Comparison of ENCODE assay signal across 21 cellular contexts in genomic region chr9:21323091-21323490, GRCh38. TPM values are rescaled to one million over a fixed set of nuclear protein-coding genes. Genes with fewer than 3 reads are reported as not detected.
DNase-seq lines count a peak whose midpoint lies in the region; ATAC-seq and TF ChIP-seq lines count a peak whose summit lies in the region.
"Had no signal": no experiment of that assay in that cellular context is flagged by ENCODE, and none has a peak within 500 bp of the region (broad histone marks: within the 10 kb centered on the region; RNA-seq: fewer than 3 reads in every experiment).

No MANE protein-coding gene starts in this region.

- CTCF ChIA-PET in activated CD8-positive, alpha-beta T cell treated with anti-CD3 and anti-CD28 coated beads for 36 hours (lab: Charles Lee), result interaction anchor here (0.8 to 7.8 kb wide), 15 partner anchors 10 to 131 kb away, joined by 3 to 73 read pairs (median 5); no protein-coding TSS in a partner anchor
- CTCF ChIA-PET in activated CD8-positive, alpha-beta T cell treated with anti-CD3 and anti-CD28 coated beads, Interleukin-2, amount 10 ng/mL, durations not matched to agents 7 days and 5 days (lab: Charles Lee), result interaction anchor here (0.7 to 6.5 kb wide), 8 partner anchors 7 to 1417 kb away, joined by 3 to 71 read pairs (median 4); no protein-coding TSS in a partner anchor
- CTCF ChIA-PET in activated B cell treated with CpG ODN at 0.5 μM for 24 hours (lab: Charles Lee), result interaction anchor here (1.0 to 2.1 kb wide), 9 partner anchors 10 to 468 kb away, joined by 3 to 9 read pairs (median 3); no protein-coding TSS in a partner anchor

- H3K27ac Mint-ChIP-seq in activated CD8-positive, alpha-beta T cell treated with anti-CD3 and anti-CD28 coated beads for 36 hours, result peak overlapping the region; percentile 39
- no peak overlapping the region for H3K27ac Mint-ChIP-seq in activated CD8-positive, alpha-beta T cell treated with anti-CD3 and anti-CD28 coated beads, Interleukin-2, amount 10 ng/mL, durations not matched to agents 7 days and 5 days
- H3K27ac Mint-ChIP-seq in activated B cell treated with CpG ODN at 0.5 μM for 24 hours, result peak overlapping the region; percentile 16
- H3K27ac Mint-ChIP-seq: GM23338 had no signal

- H3K4me3 Mint-ChIP-seq in activated CD8-positive, alpha-beta T cell treated with anti-CD3 and anti-CD28 coated beads for 36 hours, result no peak overlapping the region
- H3K4me3 Mint-ChIP-seq in activated CD8-positive, alpha-beta T cell treated with anti-CD3 and anti-CD28 coated beads, Interleukin-2, amount 10 ng/mL, durations not matched to agents 7 days and 5 days, result no peak overlapping the region
- H3K4me3 Mint-ChIP-seq in activated B cell treated with CpG ODN at 0.5 μM for 24 hours, result no peak overlapping the region
- H3K4me3 Mint-ChIP-seq: CD8-positive, alpha-beta memory T cell; GM23338 had no signal

- H3K9me3 Mint-ChIP-seq in activated CD8-positive, alpha-beta T cell treated with anti-CD3 and anti-CD28 coated beads for 36 hours, result no peaks in the 10 kb centered on the region
- H3K9me3 Mint-ChIP-seq in activated CD8-positive, alpha-beta T cell treated with anti-CD3 and anti-CD28 coated beads, Interleukin-2, amount 10 ng/mL, durations not matched to agents 7 days and 5 days (ENCODE audit: insufficient read depth), result no peaks in the 10 kb centered on the region
- H3K9me3 Mint-ChIP-seq in activated B cell treated with CpG ODN at 0.5 μM for 24 hours, result no peaks in the 10 kb centered on the region
- H3K9me3 Mint-ChIP-seq: CD8-positive, alpha-beta memory T cell; GM23338 had no signal

- DNase-seq in activated CD8-positive, alpha-beta T cell treated with anti-CD3 and anti-CD28 coated beads for 36 hours, result no peak
- DNase-seq in activated CD8-positive, alpha-beta T cell treated with anti-CD3 and anti-CD28 coated beads, Interleukin-2, amount 10 ng/mL, durations not matched to agents 7 days and 5 days, result no peak
- DNase-seq in NB4 (ENCODE audit: low read depth) (peak; percentile 54), activated B cell treated with CpG ODN at 0.5 μM for 24 hours (no peak), superior temporal gyrus (ENCODE audit: extremely low spot score) (peak; percentile 17)
- DNase-seq: ACHN; BE2C; CD8-positive, alpha-beta memory T cell; DND-41; GDM1; NCI-H1105; NCI-H187 treated with DMSO at 0.1 percent for 48 hours; NCI-H526; NK-92 treated with Interleukin-12 subunit alpha and Interleukin-12 subunit beta, amount 100 ng/mL, for 24 hours had no signal

- intact Hi-C loops in activated CD8-positive, alpha-beta T cell treated with anti-CD3 and anti-CD28 coated beads for 36 hours (cut with micrococcal nuclease), result loop anchor here (10.0 kb wide), 1 partner anchor 88 kb away; no protein-coding TSS in a partner anchor
- intact Hi-C loops in activated B cell treated with CpG ODN at 0.5 μM for 24 hours (cut with micrococcal nuclease), result no loop called here

- no peak for TF ChIP-seq CTCF in activated CD8-positive, alpha-beta T cell treated with anti-CD3 and anti-CD28 coated beads for 36 hours (IDR thresholded peaks at IDR 0.05)
- TF ChIP-seq CTCF in NB4 (IDR thresholded peaks at IDR 0.05; ENCODE audit: low read depth, low read length) (no peak), activated B cell treated with CpG ODN at 0.5 μM for 24 hours (IDR thresholded peaks at IDR 0.05) (no peak)

- no peak overlapping the region for H3K4me3 ChIP-seq in NB4 (ENCODE audit: low read depth, low read length)
- H3K4me3 ChIP-seq: GM23338 had no signal

- H3K36me3 Mint-ChIP-seq in activated CD8-positive, alpha-beta T cell treated with anti-CD3 and anti-CD28 coated beads for 36 hours (ENCODE audit: low read depth), result peaks cover 17% of the 10 kb centered on the region
- H3K36me3 Mint-ChIP-seq in activated CD8-positive, alpha-beta T cell treated with anti-CD3 and anti-CD28 coated beads, Interleukin-2, amount 10 ng/mL, durations not matched to agents 7 days and 5 days (ENCODE audit: low read depth), result peaks cover 46% of the 10 kb centered on the region
- H3K36me3 Mint-ChIP-seq in activated B cell treated with CpG ODN at 0.5 μM for 24 hours (ENCODE audit: low read depth), result peaks cover 47% of the 10 kb centered on the region

- TF ChIP-seq POLR2A in NB4 (IDR thresholded peaks at IDR 0.05; ENCODE audit: extremely low read depth, insufficient read length), result no peak

- ATAC-seq in activated CD8-positive, alpha-beta T cell treated with anti-CD3 and anti-CD28 coated beads for 36 hours, result no peak
- ATAC-seq in activated CD8-positive, alpha-beta T cell treated with anti-CD3 and anti-CD28 coated beads, Interleukin-2, amount 10 ng/mL, durations not matched to agents 7 days and 5 days, result no peak
- ATAC-seq in activated B cell treated with CpG ODN at 0.5 μM for 24 hours (ENCODE audit: low read depth) (no peak), HG02610 (IDR thresholded peaks at IDR 0.05; ENCODE audit: unreplicated experiment) (no peak), GM18502 (IDR thresholded peaks at IDR 0.05; ENCODE audit: poor library complexity, unreplicated experiment) (no peak), HG03097 (IDR thresholded peaks at IDR 0.05; ENCODE audit: low FRiP score, unreplicated experiment) (no peak)
- ATAC-seq: GM23338, Panc1, Right ventricle myocardium inferior, SK-N-SH treated with all-trans-retinoic acid at 6 μM for 48 hours had no signal

- H3K4me1 Mint-ChIP-seq in activated CD8-positive, alpha-beta T cell treated with anti-CD3 and anti-CD28 coated beads for 36 hours (ENCODE audit: low read depth), result peaks cover 29% of the 10 kb centered on the region
- H3K4me1 Mint-ChIP-seq in activated CD8-positive, alpha-beta T cell treated with anti-CD3 and anti-CD28 coated beads, Interleukin-2, amount 10 ng/mL, durations not matched to agents 7 days and 5 days (ENCODE audit: low read depth), result peaks cover 24% of the 10 kb centered on the region
- H3K4me1 Mint-ChIP-seq in activated B cell treated with CpG ODN at 0.5 μM for 24 hours, result peaks cover 10% of the 10 kb centered on the region

- H3K27me3 Mint-ChIP-seq in activated CD8-positive, alpha-beta T cell treated with anti-CD3 and anti-CD28 coated beads for 36 hours, result no peaks in the 10 kb centered on the region
- H3K27me3 Mint-ChIP-seq in activated CD8-positive, alpha-beta T cell treated with anti-CD3 and anti-CD28 coated beads, Interleukin-2, amount 10 ng/mL, durations not matched to agents 7 days and 5 days (ENCODE audit: low read depth), result no peaks in the 10 kb centered on the region
- H3K27me3 Mint-ChIP-seq in activated B cell treated with CpG ODN at 0.5 μM for 24 hours, result no peaks in the 10 kb centered on the region
- H3K27me3 Mint-ChIP-seq: CD8-positive, alpha-beta memory T cell had no signal

- POLR2A ChIA-PET in activated CD8-positive, alpha-beta T cell treated with anti-CD3 and anti-CD28 coated beads for 36 hours (lab: Charles Lee), result no interaction called here
- POLR2A ChIA-PET in activated CD8-positive, alpha-beta T cell treated with anti-CD3 and anti-CD28 coated beads, Interleukin-2, amount 10 ng/mL, durations not matched to agents 7 days and 5 days (lab: Charles Lee), result no interaction called here
- POLR2A ChIA-PET in activated B cell treated with CpG ODN at 0.5 μM for 24 hours (lab: Charles Lee), result no interaction called here

RNA-seq across cellular contexts. Expression of gene KLHL9, which starts 12.1 kb away (rescaled TPM):
- 10 to 100 TPM; 15.6 to 15.8 TPM for total RNA-seq in activated CD8-positive, alpha-beta T cell treated with anti-CD3 and anti-CD28 coated beads for 36 hours
- total RNA-seq in activated CD8-positive, alpha-beta T cell treated with anti-CD3 and anti-CD28 coated beads, Interleukin-2, amount 10 ng/mL, durations not matched to agents 7 days and 5 days, result 10 to 100 TPM; 17.9 to 18.8 TPM
- 13.1 and 13.8 TPM in 2 replicates for total RNA-seq in activated B cell treated with CpG ODN at 0.5 μM for 24 hours

RNA-seq across cellular contexts. Expression of gene IFNA5, which starts 18.0 kb away (rescaled TPM):
- not detected for total RNA-seq in activated CD8-positive, alpha-beta T cell treated with anti-CD3 and anti-CD28 coated beads for 36 hours
- not detected for total RNA-seq in activated CD8-positive, alpha-beta T cell treated with anti-CD3 and anti-CD28 coated beads, Interleukin-2, amount 10 ng/mL, durations not matched to agents 7 days and 5 days
- total RNA-seq in activated B cell treated with CpG ODN at 0.5 μM for 24 hours, result not detected in 2 replicates
- total RNA-seq: CD8-positive, alpha-beta memory T cell; GM23338; Right ventricle myocardium inferior had no signal

RNA-seq across cellular contexts. Expression of gene IFNA6, which starts 27.6 kb away (rescaled TPM):
- total RNA-seq in activated CD8-positive, alpha-beta T cell treated with anti-CD3 and anti-CD28 coated beads for 36 hours, result not detected
- total RNA-seq in activated CD8-positive, alpha-beta T cell treated with anti-CD3 and anti-CD28 coated beads, Interleukin-2, amount 10 ng/mL, durations not matched to agents 7 days and 5 days, result not detected
- not detected in 2 replicates for total RNA-seq in activated B cell treated with CpG ODN at 0.5 μM for 24 hours
- total RNA-seq: CD8-positive, alpha-beta memory T cell; GM23338; Right ventricle myocardium inferior had no signal

RNA-seq across cellular contexts. Expression of gene IFNA13, which starts 44.8 kb away (rescaled TPM):
- total RNA-seq in activated CD8-positive, alpha-beta T cell treated with anti-CD3 and anti-CD28 coated beads for 36 hours, result not detected
- not detected for total RNA-seq in activated CD8-positive, alpha-beta T cell treated with anti-CD3 and anti-CD28 coated beads, Interleukin-2, amount 10 ng/mL, durations not matched to agents 7 days and 5 days
- not detected in 2 replicates for total RNA-seq in activated B cell treated with CpG ODN at 0.5 μM for 24 hours
- total RNA-seq: CD8-positive, alpha-beta memory T cell; GM23338; Right ventricle myocardium inferior had no signal

Comparison
In these comparisons a context has a peak if more than half of its experiments do, and no peak if none do; other contexts are left out.
1. DNase-seq: peak in NB4 (single experiment) and superior temporal gyrus (single experiment); none in activated CD8-positive, alpha-beta T cell treated with anti-CD3 and anti-CD28 coated beads for 36 hours (single experiment), activated CD8-positive, alpha-beta T cell treated with anti-CD3 and anti-CD28 coated beads, Interleukin-2, amount 10 ng/mL, durations not matched to agents 7 days and 5 days (single experiment) and activated B cell treated with CpG ODN at 0.5 μM for 24 hours (single experiment).